In the genomic region with DNA sequence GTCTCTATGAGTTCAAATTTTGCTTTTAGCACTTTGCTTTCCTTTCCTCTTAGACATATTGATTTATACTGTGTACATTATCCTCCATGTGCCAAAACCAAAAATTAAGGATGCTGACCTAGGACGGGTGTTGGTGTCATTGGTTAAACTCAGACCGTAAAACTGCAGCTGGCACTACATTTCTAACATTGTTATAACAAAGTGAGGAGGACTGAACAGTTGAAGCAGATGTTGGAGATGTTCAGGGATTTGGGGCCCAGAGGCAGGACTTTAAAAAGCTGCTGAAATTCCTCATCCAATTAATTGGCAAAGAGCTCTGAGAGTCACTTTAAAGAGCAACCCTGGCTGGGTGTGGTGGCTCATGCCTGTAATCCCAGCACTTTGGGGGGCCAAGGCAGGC, we compare ENCODE assay signal across 17 cellular contexts.
A peak's percentile ranks its signal among the peaks of the same experiment; 100 is the strongest.
DNase-seq lines count a peak whose midpoint lies in the region; ATAC-seq, FAIRE-seq and TF ChIP-seq lines count a peak whose summit lies in the region.
"Had no signal": no experiment of that assay in that cellular context is flagged by ENCODE, and none has a peak within 500 bp of the region (broad histone marks: within the 10 kb centered on the region; RNA-seq: fewer than 3 reads in every experiment).

No MANE protein-coding gene starts in this region.

- H2BK120ac ChIP-seq in mesenchymal stem cell (ENCODE audit: low read depth, low read length), result no peak overlapping the region

- no peak overlapping the region for H2AK5ac ChIP-seq in mesenchymal stem cell (ENCODE audit: low read length, severe bottlenecking)

- no peak overlapping the region for H2BK12ac ChIP-seq in mesenchymal stem cell (ENCODE audit: low read length in 2 of 2)

- peak overlapping the region; percentile 28 for H3K9ac ChIP-seq in mesenchymal stem cell (ENCODE audit: low read length)
- H3K9ac ChIP-seq: KMS-11 had no signal

- FAIRE-seq in pancreas (lab: Jason Lieb, UNC), result no peak
- FAIRE-seq: HepG2 had no signal

- no peak overlapping the region for H3K4me3 ChIP-seq in left ventricle myocardium inferior
- H3K4me3 ChIP-seq in mesenchymal stem cell (ENCODE audit: insufficient read depth in 1 of 2, low read depth in 1 of 2, low read length in 2 of 2), result no peak overlapping the region
- no peak overlapping the region for H3K4me3 ChIP-seq in pancreas

- H3K79me1 ChIP-seq in mesenchymal stem cell (replicated peaks; ENCODE audit: low read length, poor library complexity, severe bottlenecking), result no peaks in the 10 kb centered on the region

- peak overlapping the region; percentile 29 for H3K27ac ChIP-seq in left ventricle myocardium inferior (replicated peaks)
- no peak overlapping the region for H3K27ac ChIP-seq in mesenchymal stem cell (ENCODE audit: low read length, poor library complexity, severe bottlenecking)
- no peak overlapping the region for H3K27ac ChIP-seq in pancreas
- H3K27ac ChIP-seq: KMS-11 had no signal

- no peak for ATAC-seq in Right ventricle myocardium inferior
- no peak for ATAC-seq in pancreas
- ATAC-seq: HepG2 had no signal

- no peak overlapping the region for H3K23ac ChIP-seq in mesenchymal stem cell (ENCODE audit: low read length in 2 of 2)

- WGBS in mesenchymal stem cell, result 80% methylated on average over 2 of the region's 2 CpGs
- WGBS in pancreas, 2 donors, result 16 to 39% methylated on average over 2 of the region's 2 CpGs

- H3K4me2 ChIP-seq in mesenchymal stem cell (ENCODE audit: low read length, poor library complexity, severe bottlenecking), result no peak overlapping the region
- H3K4me2 ChIP-seq: KMS-11 had no signal

- intact Hi-C loops in left ventricle myocardium inferior (cut with micrococcal nuclease) (no loop called here), Right ventricle myocardium inferior (cut with DNase I) (no loop called here), pancreas (cut with DNase I) (no loop called here)

- H3K4ac ChIP-seq in mesenchymal stem cell (ENCODE audit: low read depth in 1 of 2, low read length in 2 of 2), result no peak overlapping the region

- TF ChIP-seq CTCF in left ventricle myocardium inferior (IDR thresholded peaks at IDR 0.05; ENCODE audit: borderline replicate concordance), result no peak
- TF ChIP-seq CTCF in pancreas (IDR thresholded peaks at IDR 0.05), result no peak

- H4K8ac ChIP-seq in mesenchymal stem cell (ENCODE audit: low read length), result no peak overlapping the region

- H4K91ac ChIP-seq in mesenchymal stem cell (ENCODE audit: low read length), result no peak overlapping the region

- no peak overlapping the region for H2BK5ac ChIP-seq in mesenchymal stem cell (ENCODE audit: low read depth, low read length, poor library complexity, severe bottlenecking)

- peaks cover 59% of the 10 kb centered on the region for H3K4me1 ChIP-seq in left ventricle myocardium inferior
- no peaks in the 10 kb centered on the region for H3K4me1 ChIP-seq in mesenchymal stem cell (ENCODE audit: control insufficient read depth, insufficient read depth, low read depth, low read length)
- H3K4me1 ChIP-seq in pancreas, result no peaks in the 10 kb centered on the region

- DNase-seq in left ventricle myocardium inferior, result no peak
- no peak for DNase-seq in Right ventricle myocardium inferior (ENCODE audit: missing footprints)
- DNase-seq in SHP77 (lab: John Stamatoyannopoulos, UW), result peak; percentile 26 to 34
- no peak for DNase-seq in mesenchymal stem cell
- no peak for DNase-seq in central memory CD4-positive, alpha-beta T cell
- DNase-seq in pancreas, result no peak
- DNase-seq in activated T-cell treated with anti-CD3 and anti-CD28 coated beads, Interleukin-2, amount 50 U/mL, for 48 hours, result no peak
- DNase-seq: ACHN, COR-L47, DMS53, MM.1S, NCI-H1417, NCI-H1930, NCI-H2171 treated with DMSO at 0.1 percent for 48 hours, NCI-H510A treated with DMSO at 0.1 percent for 48 hours had no signal

- H2AFZ ChIP-seq in mesenchymal stem cell (ENCODE audit: low read depth, low read length), result no peak overlapping the region

- no peaks in the 10 kb centered on the region for H3K36me3 ChIP-seq in left ventricle myocardium inferior
- H3K36me3 ChIP-seq in mesenchymal stem cell (ENCODE audit: control insufficient read depth in 1 of 2, insufficient read depth in 2 of 2, low read depth in 1 of 2, low read length in 2 of 2), result no peaks in the 10 kb centered on the region
- no peaks in the 10 kb centered on the region for H3K36me3 ChIP-seq in pancreas

- no peak overlapping the region for H2BK15ac ChIP-seq in mesenchymal stem cell (ENCODE audit: low read depth, poor library complexity, severe bottlenecking)

- no peak overlapping the region for H3K14ac ChIP-seq in mesenchymal stem cell (ENCODE audit: low read length in 2 of 2)

- no peaks in the 10 kb centered on the region for H3K9me3 ChIP-seq in left ventricle myocardium inferior (replicated peaks)
- H3K9me3 ChIP-seq in mesenchymal stem cell (ENCODE audit: control insufficient read depth, low read length), result no peaks in the 10 kb centered on the region
- no peaks in the 10 kb centered on the region for H3K9me3 ChIP-seq in pancreas

- H3K27me3 ChIP-seq in left ventricle myocardium inferior (ENCODE audit: low read depth) (no peaks in the 10 kb centered on the region), mesenchymal stem cell (ENCODE audit: control insufficient read depth in 1 of 2, insufficient read depth in 1 of 2, low read length in 2 of 2) (no peaks in the 10 kb centered on the region), pancreas (no peaks in the 10 kb centered on the region)

- H3K18ac ChIP-seq in mesenchymal stem cell (ENCODE audit: low read depth in 1 of 2, low read length in 2 of 2), result no peak overlapping the region

Comparison
In these comparisons a context has a peak if more than half of its experiments do, and no peak if none do; other contexts are left out.
1. DNase-seq: peak in SHP77 (2 of 2); none in left ventricle myocardium inferior (single experiment), Right ventricle myocardium inferior (single experiment), mesenchymal stem cell (single experiment), central memory CD4-positive, alpha-beta T cell (single experiment), pancreas (0 of 6) and activated T-cell treated with anti-CD3 and anti-CD28 coated beads, Interleukin-2, amount 50 U/mL, for 48 hours (0 of 2).